In the genomic region with DNA sequence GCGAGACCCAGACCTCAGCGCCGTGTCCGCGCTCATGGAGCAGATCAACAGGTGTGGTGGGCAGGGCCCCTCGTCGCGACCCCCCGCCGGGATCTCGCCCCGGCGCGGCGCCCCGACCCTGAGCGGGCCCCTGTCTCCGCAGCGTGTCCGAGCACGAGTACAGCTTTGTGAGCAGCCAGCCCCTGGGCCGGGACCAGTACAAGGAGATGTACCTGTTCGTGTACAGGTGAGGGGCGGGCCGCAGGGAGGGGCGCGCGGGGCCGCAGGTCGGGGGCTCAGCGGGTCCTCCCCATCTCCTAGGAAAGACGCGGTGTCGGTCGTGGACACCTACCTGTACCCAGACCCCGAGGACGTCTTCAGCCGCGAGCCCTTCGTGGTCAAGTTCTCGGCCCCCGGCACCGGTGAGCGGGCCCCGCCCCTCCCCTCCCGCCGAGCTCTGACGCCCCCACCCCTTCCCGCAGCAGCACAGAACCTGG, we compare ENCODE assay signal across 9 cellular contexts. TPM values are rescaled to one million over a fixed set of nuclear protein-coding genes. Genes with fewer than 3 reads are reported as not detected.
A peak's percentile ranks its signal among the peaks of the same experiment; 100 is the strongest.
DNase-seq lines count a peak whose midpoint lies in the region; ATAC-seq and TF ChIP-seq lines count a peak whose summit lies in the region.
"Had no signal": no experiment of that assay in that cellular context is flagged by ENCODE, and none has a peak within 500 bp of the region (broad histone marks: within the 10 kb centered on the region; RNA-seq: fewer than 3 reads in every experiment).

No MANE protein-coding gene starts in this region.

- H4K20me1 ChIP-seq in hepatocyte (ENCODE audit: insufficient read depth, poor library complexity, severe bottlenecking) = peaks cover 14% of the 10 kb centered on the region

- DNase-seq in NCI-H748 (lab: John Stamatoyannopoulos, UW; ENCODE audit: unreplicated experiment) (peak; percentile 29), NCI-H748 treated with DMSO at 0.1 percent for 48 hours (lab: John Stamatoyannopoulos, UW) (no peak), hepatocyte (ENCODE audit: low spot score) (no peak), KBM-7 (no peak)
- DNase-seq: foreskin melanocyte, NCI-H446 treated with DMSO at 0.1 percent for 48 hours had no signal

- TF ChIP-seq CTCF in hepatocyte (IDR thresholded peaks at IDR 0.05; ENCODE audit: poor library complexity) = no peak

- H2AFZ ChIP-seq in hepatocyte = no peak overlapping the region

- H3K4me3 ChIP-seq in hepatocyte = peak overlapping the region; percentile 23
- no peak overlapping the region for H3K4me3 ChIP-seq in skeletal muscle satellite cell (ENCODE audit: low read length)
- H3K4me3 ChIP-seq: A549 had no signal

- H3K79me2 ChIP-seq in hepatocyte = no peaks in the 10 kb centered on the region

- H3K4me2 ChIP-seq in hepatocyte (peak overlapping the region; percentile 87), skeletal muscle satellite cell (ENCODE audit: low read length) (peak overlapping the region; percentile 23)
- H3K4me2 ChIP-seq: A549 had no signal

- no peaks in the 10 kb centered on the region for H3K9me2 ChIP-seq in hepatocyte (replicated peaks; ENCODE audit: insufficient read depth)

- ATAC-seq in GM18517 (IDR thresholded peaks at IDR 0.05; ENCODE audit: unreplicated experiment) = no peak

- 0% methylated on average over 2 of the region's 49 CpGs for WGBS in hepatocyte (ENCODE audit: low lambda C conversion rate, missing lambda C conversion rate)

- H3K36me3 ChIP-seq in hepatocyte (replicated peaks; ENCODE audit: insufficient read depth, low read depth) (no peaks in the 10 kb centered on the region), skeletal muscle satellite cell (ENCODE audit: insufficient read depth, low read length) (peaks cover 47% of the 10 kb centered on the region)

- H3K4me1 ChIP-seq in hepatocyte (ENCODE audit: insufficient read depth) (peaks cover 16% of the 10 kb centered on the region), skeletal muscle satellite cell (ENCODE audit: control insufficient read depth, insufficient read depth, low read length) (peaks cover 21% of the 10 kb centered on the region)
- H3K4me1 ChIP-seq: A549 had no signal

- no peaks in the 10 kb centered on the region for H3K9me3 ChIP-seq in hepatocyte (ENCODE audit: low read depth)
- no peaks in the 10 kb centered on the region for H3K9me3 ChIP-seq in skeletal muscle satellite cell (replicated peaks; ENCODE audit: low read length)
- H3K9me3 ChIP-seq: A549 had no signal

- H3K9ac ChIP-seq in skeletal muscle satellite cell (ENCODE audit: low read depth, low read length) = no peak overlapping the region

- peaks cover 26% of the 10 kb centered on the region for H3K27me3 ChIP-seq in hepatocyte
- H3K27me3 ChIP-seq in skeletal muscle satellite cell (ENCODE audit: control insufficient read depth, insufficient read depth, low read length) = no peaks in the 10 kb centered on the region

- no peak overlapping the region for H3K27ac ChIP-seq in hepatocyte
- H3K27ac ChIP-seq: A549 had no signal

- in situ Hi-C loops in KBM-7 (cut with MboI; ENCODE audit: low pct_unique_long_range_greater_than_20kb, low sequenced_read_pairs) = no loop called here

RNA-seq across cellular contexts. Expression of gene DNASE1L2, which starts 0.9 kb away (rescaled TPM):
- total RNA-seq in hepatocyte = 0.23 and 0.64 TPM in 2 replicates
- 0.27 and 0.80 TPM in 2 replicates for polyA plus RNA-seq in hepatocyte
- under 0.01 and 1.0 TPM in 2 replicates for total RNA-seq in skeletal muscle satellite cell (2012; rRNA removed)

RNA-seq across cellular contexts. Expression of gene E4F1, which starts 13.7 kb away (rescaled TPM):
- total RNA-seq in hepatocyte = 18.1 and 19.7 TPM in 2 replicates
- polyA plus RNA-seq in hepatocyte = 15.5 and 28.4 TPM in 2 replicates
- total RNA-seq in skeletal muscle satellite cell (2012; rRNA removed) = 36.0 and 36.7 TPM in 2 replicates

RNA-seq across cellular contexts. Expression of gene ECI1, which starts 14.3 kb away (rescaled TPM):
- 59.9 and 71.4 TPM in 2 replicates for total RNA-seq in hepatocyte
- 133 and 156 TPM in 2 replicates for polyA plus RNA-seq in hepatocyte
- total RNA-seq in skeletal muscle satellite cell (2012; rRNA removed) = 22.1 and 34.5 TPM in 2 replicates

RNA-seq across cellular contexts. Expression of gene PGP, which starts 22.5 kb away (rescaled TPM):
- 20.6 and 24.8 TPM in 2 replicates for total RNA-seq in hepatocyte
- 34.2 and 38.0 TPM in 2 replicates for polyA plus RNA-seq in hepatocyte
- total RNA-seq in skeletal muscle satellite cell (2012; rRNA removed) = 9.4 and 23.2 TPM in 2 replicates

RNA-seq across cellular contexts. Expression of gene BRICD5, which starts 26.5 kb away (rescaled TPM):
- 3.3 and 9.9 TPM in 2 replicates for total RNA-seq in hepatocyte
- polyA plus RNA-seq in hepatocyte = 6.2 and 14.8 TPM in 2 replicates
- total RNA-seq in skeletal muscle satellite cell (2012; rRNA removed) = 0.22 and 0.76 TPM in 2 replicates
